Comparison of ENCODE assay signal across 15 cellular contexts in genomic region chrX:64642482-64642881, GRCh38.
DNase-seq lines count a peak whose midpoint lies in the region; ATAC-seq lines count a peak whose summit lies in the region.
"Had no signal": no experiment of that assay in that cellular context is flagged by ENCODE, and none has a peak within 500 bp of the region (broad histone marks: within the 10 kb centered on the region; RNA-seq: fewer than 3 reads in every experiment).

No MANE protein-coding gene starts in this region.

- H3K27ac Mint-ChIP-seq in activated naive CD4-positive, alpha-beta T cell treated with anti-CD3 and anti-CD28 coated beads for 36 hours: no peak overlapping the region
- no peak overlapping the region for H3K27ac Mint-ChIP-seq in activated naive CD4-positive, alpha-beta T cell treated with anti-CD3 and anti-CD28 coated beads, Interleukin-2, amount 50 U/mL, for 72 hours
- no peak overlapping the region for H3K27ac Mint-ChIP-seq in activated CD4-positive, alpha-beta memory T cell treated with anti-CD3 and anti-CD28 coated beads, Interleukin-2, amount 10 ng/mL, durations not matched to agents 7 days and 5 days

- no peak overlapping the region for H3K4me3 Mint-ChIP-seq in activated naive CD4-positive, alpha-beta T cell treated with anti-CD3 and anti-CD28 coated beads for 36 hours
- H3K4me3 Mint-ChIP-seq in activated CD4-positive, alpha-beta memory T cell treated with anti-CD3 and anti-CD28 coated beads, Interleukin-2, amount 10 ng/mL, durations not matched to agents 7 days and 5 days: no peak overlapping the region
- H3K4me3 Mint-ChIP-seq: naive B cell; stimulated activated naive CD8-positive, alpha-beta T cell treated with anti-CD3 and anti-CD28 coated beads, Interleukin-15, amount 100 ng/mL, for 72 hours had no signal

- no peaks in the 10 kb centered on the region for H3K36me3 Mint-ChIP-seq in activated naive CD4-positive, alpha-beta T cell treated with anti-CD3 and anti-CD28 coated beads for 36 hours (ENCODE audit: low read depth)
- H3K36me3 Mint-ChIP-seq in activated naive CD4-positive, alpha-beta T cell treated with anti-CD3 and anti-CD28 coated beads, Interleukin-2, amount 50 U/mL, for 72 hours: peaks cover 0 to 20% of the 10 kb centered on the region in 2 donors
- no peaks in the 10 kb centered on the region for H3K36me3 Mint-ChIP-seq in activated CD4-positive, alpha-beta memory T cell treated with anti-CD3 and anti-CD28 coated beads, Interleukin-2, amount 10 ng/mL, durations not matched to agents 7 days and 5 days (ENCODE audit: low read depth)
- H3K36me3 Mint-ChIP-seq: naive B cell had no signal

- H3K27me3 ChIP-seq in Karpas-422 (ENCODE audit: low read length): no peaks in the 10 kb centered on the region
- H3K27me3 ChIP-seq: body of pancreas had no signal

- H3K4me2 ChIP-seq in Karpas-422 (ENCODE audit: low read depth, low read length, poor library complexity, severe bottlenecking): no peak overlapping the region

- H2AFZ ChIP-seq in Karpas-422 (ENCODE audit: low read length): no peak overlapping the region

- no peak overlapping the region for H3K4me3 ChIP-seq in Karpas-422 (ENCODE audit: low read length)
- H3K4me3 ChIP-seq: body of pancreas, HAP-1 had no signal

- no peaks in the 10 kb centered on the region for H3K36me3 ChIP-seq in Karpas-422 (ENCODE audit: insufficient read depth, low read length)
- H3K36me3 ChIP-seq: HAP-1 had no signal

- CTCF ChIA-PET in activated naive CD4-positive, alpha-beta T cell treated with anti-CD3 and anti-CD28 coated beads for 36 hours (lab: Charles Lee): no interaction called here
- CTCF ChIA-PET in activated CD4-positive, alpha-beta memory T cell treated with anti-CD3 and anti-CD28 coated beads, Interleukin-2, amount 10 ng/mL, durations not matched to agents 7 days and 5 days (lab: Charles Lee): no interaction called here

- POLR2A ChIA-PET in activated CD4-positive, alpha-beta memory T cell treated with anti-CD3 and anti-CD28 coated beads, Interleukin-2, amount 10 ng/mL, durations not matched to agents 7 days and 5 days (lab: Charles Lee): no interaction called here

- peaks cover 10% of the 10 kb centered on the region for H3K9me3 Mint-ChIP-seq in activated naive CD4-positive, alpha-beta T cell treated with anti-CD3 and anti-CD28 coated beads for 36 hours
- peaks cover 1 to 11% of the 10 kb centered on the region in 2 donors for H3K9me3 Mint-ChIP-seq in activated naive CD4-positive, alpha-beta T cell treated with anti-CD3 and anti-CD28 coated beads, Interleukin-2, amount 50 U/mL, for 72 hours
- no peaks in the 10 kb centered on the region for H3K9me3 Mint-ChIP-seq in activated CD4-positive, alpha-beta memory T cell treated with anti-CD3 and anti-CD28 coated beads, Interleukin-2, amount 10 ng/mL, durations not matched to agents 7 days and 5 days

- no peaks in the 10 kb centered on the region for H4K20me1 ChIP-seq in Karpas-422 (ENCODE audit: insufficient read depth, low read depth, low read length)

- H3K4me1 Mint-ChIP-seq in activated naive CD4-positive, alpha-beta T cell treated with anti-CD3 and anti-CD28 coated beads for 36 hours (ENCODE audit: low read depth): no peaks in the 10 kb centered on the region
- H3K4me1 Mint-ChIP-seq in activated CD4-positive, alpha-beta memory T cell treated with anti-CD3 and anti-CD28 coated beads, Interleukin-2, amount 10 ng/mL, durations not matched to agents 7 days and 5 days: no peaks in the 10 kb centered on the region
- H3K4me1 Mint-ChIP-seq: stimulated activated naive CD8-positive, alpha-beta T cell treated with anti-CD3 and anti-CD28 coated beads, Interleukin-15, amount 100 ng/mL, for 72 hours had no signal

- DNase-seq in activated naive CD4-positive, alpha-beta T cell treated with anti-CD3 and anti-CD28 coated beads for 36 hours: peak; percentile 17
- no peak for DNase-seq in activated naive CD4-positive, alpha-beta T cell treated with anti-CD3 and anti-CD28 coated beads, Interleukin-2, amount 50 U/mL, for 72 hours (ENCODE audit: low spot score in 2 of 2)
- DNase-seq in Karpas-422 (peak; percentile 68), cerebellar cortex (ENCODE audit: low spot score) (no peak)
- peak; percentile 17 for DNase-seq in activated CD4-positive, alpha-beta memory T cell treated with anti-CD3 and anti-CD28 coated beads, Interleukin-2, amount 10 ng/mL, durations not matched to agents 7 days and 5 days
- DNase-seq in stimulated activated CD8-positive, alpha-beta memory T cell treated with anti-CD3 and anti-CD28 coated beads, Interleukin-4, amount 100 ng/mL, for 48 hours: peak; percentile 19
- DNase-seq in activated effector memory CD4-positive, alpha-beta T cell treated with anti-CD3 and anti-CD28 coated beads, Interleukin-2, amount 50 U/mL, for 16 hours: no peak
- DNase-seq: body of pancreas, DMS79, naive B cell, NCI-H1436 treated with DMSO at 0.1 percent for 48 hours, NCI-H510A treated with DMSO at 0.1 percent for 48 hours had no signal

- intact Hi-C loops in activated naive CD4-positive, alpha-beta T cell treated with anti-CD3 and anti-CD28 coated beads for 36 hours (cut with micrococcal nuclease): no loop called here

- ATAC-seq in activated naive CD4-positive, alpha-beta T cell treated with anti-CD3 and anti-CD28 coated beads, Interleukin-2, amount 50 U/mL, for 72 hours: no peak
- ATAC-seq in HG02970 (IDR thresholded peaks at IDR 0.05; ENCODE audit: low FRiP score, unreplicated experiment): no peak
- ATAC-seq: body of pancreas; stimulated activated naive CD8-positive, alpha-beta T cell treated with anti-CD3 and anti-CD28 coated beads, Interleukin-15, amount 100 ng/mL, for 72 hours had no signal

- no peaks in the 10 kb centered on the region for H3K79me2 ChIP-seq in Karpas-422 (ENCODE audit: low read length)

- H3K9me2 ChIP-seq in Karpas-422 (replicated peaks; ENCODE audit: insufficient read depth, low read length): no peaks in the 10 kb centered on the region

- H3K27me3 Mint-ChIP-seq in activated naive CD4-positive, alpha-beta T cell treated with anti-CD3 and anti-CD28 coated beads for 36 hours (ENCODE audit: low read depth): no peaks in the 10 kb centered on the region
- H3K27me3 Mint-ChIP-seq in activated CD4-positive, alpha-beta memory T cell treated with anti-CD3 and anti-CD28 coated beads, Interleukin-2, amount 10 ng/mL, durations not matched to agents 7 days and 5 days: no peaks in the 10 kb centered on the region
- H3K27me3 Mint-ChIP-seq: naive B cell; stimulated activated naive CD8-positive, alpha-beta T cell treated with anti-CD3 and anti-CD28 coated beads, Interleukin-15, amount 100 ng/mL, for 72 hours had no signal

- H3K4me1 ChIP-seq in Karpas-422 (ENCODE audit: low read length): no peaks in the 10 kb centered on the region
- H3K4me1 ChIP-seq: body of pancreas, HAP-1 had no signal

- no peaks in the 10 kb centered on the region; the same call in 1 of the 2 replicates for H3K9me3 ChIP-seq in Karpas-422 (ENCODE audit: low read length)
- H3K9me3 ChIP-seq: body of pancreas, HAP-1 had no signal

- H3K27ac ChIP-seq in Karpas-422 (ENCODE audit: low read length): no peak overlapping the region
- H3K27ac ChIP-seq: body of pancreas had no signal

- no peak overlapping the region for H3K9ac ChIP-seq in Karpas-422 (ENCODE audit: low read length)

Comparison
In these comparisons a context has a peak if more than half of its experiments do, and no peak if none do; other contexts are left out.
1. DNase-seq: peak in activated naive CD4-positive, alpha-beta T cell treated with anti-CD3 and anti-CD28 coated beads for 36 hours (single experiment), Karpas-422 (single experiment), activated CD4-positive, alpha-beta memory T cell treated with anti-CD3 and anti-CD28 coated beads, Interleukin-2, amount 10 ng/mL, durations not matched to agents 7 days and 5 days (single experiment) and stimulated activated CD8-positive, alpha-beta memory T cell treated with anti-CD3 and anti-CD28 coated beads, Interleukin-4, amount 100 ng/mL, for 48 hours (single experiment); none in activated naive CD4-positive, alpha-beta T cell treated with anti-CD3 and anti-CD28 coated beads, Interleukin-2, amount 50 U/mL, for 72 hours (0 of 2), activated effector memory CD4-positive, alpha-beta T cell treated with anti-CD3 and anti-CD28 coated beads, Interleukin-2, amount 50 U/mL, for 16 hours (single experiment) and cerebellar cortex (single experiment).